In the genomic region with DNA sequence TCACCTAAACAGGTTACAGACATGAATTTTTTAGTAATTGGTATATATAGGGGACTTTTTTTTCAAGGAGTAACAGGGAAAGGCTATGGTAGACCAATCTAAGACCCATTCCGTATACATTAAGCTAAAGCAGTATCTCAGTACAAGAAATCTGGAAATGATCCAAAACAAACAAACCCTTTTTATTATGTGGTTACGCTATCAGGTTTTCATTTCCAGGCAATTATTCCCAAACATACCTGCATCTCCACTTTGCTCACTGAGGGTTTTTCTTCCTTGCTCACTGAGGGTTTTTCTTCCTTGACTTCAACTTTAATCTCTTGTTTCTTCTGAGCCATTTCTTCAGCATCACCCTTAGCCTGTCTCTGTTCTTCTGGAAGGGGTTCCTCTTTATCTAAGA, we compare ENCODE assay signal across 1 cellular context.
TF ChIP-seq lines count a peak whose summit lies in the region.

No MANE protein-coding gene starts in this region.

TF ChIP-seq in HEK293, 187 proteins besides CTCF, POLR2A, EP300 and RAD21 (continued from another document):
- TF ChIP-seq, protein P1, sequence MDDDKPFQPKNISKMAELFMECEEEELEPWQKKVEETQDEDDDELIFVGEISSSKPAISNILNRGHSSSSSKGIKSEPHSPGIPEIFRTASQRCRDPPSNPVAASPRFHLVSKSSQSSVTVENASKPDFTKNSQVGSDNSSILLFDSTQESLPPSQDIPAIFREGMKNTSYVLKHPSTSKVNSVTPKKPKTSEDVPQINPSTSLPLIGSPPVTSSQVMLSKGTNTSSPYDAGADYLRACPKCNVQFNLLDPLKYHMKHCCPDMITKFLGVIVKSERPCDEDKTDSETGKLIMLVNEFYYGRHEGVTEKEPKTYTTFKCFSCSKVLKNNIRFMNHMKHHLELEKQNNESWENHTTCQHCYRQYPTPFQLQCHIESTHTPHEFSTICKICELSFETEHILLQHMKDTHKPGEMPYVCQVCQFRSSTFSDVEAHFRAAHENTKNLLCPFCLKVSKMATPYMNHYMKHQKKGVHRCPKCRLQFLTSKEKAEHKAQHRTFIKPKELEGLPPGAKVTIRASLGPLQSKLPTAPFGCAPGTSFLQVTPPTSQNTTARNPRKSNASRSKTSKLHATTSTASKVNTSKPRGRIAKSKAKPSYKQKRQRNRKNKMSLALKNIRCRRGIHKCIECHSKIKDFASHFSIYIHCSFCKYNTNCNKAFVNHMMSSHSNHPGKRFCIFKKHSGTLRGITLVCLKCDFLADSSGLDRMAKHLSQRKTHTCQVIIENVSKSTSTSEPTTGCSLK (tag by site-specific recombination; IDR thresholded peaks at IDR 0.05) = no peak
- TF ChIP-seq WT1 (tag by site-specific recombination; IDR thresholded peaks at IDR 0.05) = peak; percentile 73
- no peak for TF ChIP-seq ZFP41 (tag by site-specific recombination; IDR thresholded peaks at IDR 0.05; ENCODE audit: borderline replicate concordance)
- TF ChIP-seq GLI2 (tag by site-specific recombination; IDR thresholded peaks at IDR 0.05; ENCODE audit: borderline replicate concordance, low read depth) = no peak
- TF ChIP-seq, protein P2, sequence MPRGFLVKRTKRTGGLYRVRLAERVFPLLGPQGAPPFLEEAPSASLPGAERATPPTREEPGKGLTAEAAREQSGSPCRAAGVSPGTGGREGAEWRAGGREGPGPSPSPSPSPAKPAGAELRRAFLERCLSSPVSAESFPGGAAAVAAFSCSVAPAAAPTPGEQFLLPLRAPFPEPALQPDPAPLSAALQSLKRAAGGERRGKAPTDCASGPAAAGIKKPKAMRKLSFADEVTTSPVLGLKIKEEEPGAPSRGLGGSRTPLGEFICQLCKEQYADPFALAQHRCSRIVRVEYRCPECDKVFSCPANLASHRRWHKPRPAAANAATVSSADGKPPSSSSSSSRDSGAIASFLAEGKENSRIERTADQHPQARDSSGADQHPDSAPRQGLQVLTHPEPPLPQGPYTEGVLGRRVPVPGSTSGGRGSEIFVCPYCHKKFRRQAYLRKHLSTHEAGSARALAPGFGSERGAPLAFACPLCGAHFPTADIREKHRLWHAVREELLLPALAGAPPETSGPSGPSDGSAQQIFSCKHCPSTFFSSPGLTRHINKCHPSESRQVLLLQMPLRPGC (tag by site-specific recombination; IDR thresholded peaks at IDR 0.05) = peak; percentile 94
- TF ChIP-seq, protein P3, sequence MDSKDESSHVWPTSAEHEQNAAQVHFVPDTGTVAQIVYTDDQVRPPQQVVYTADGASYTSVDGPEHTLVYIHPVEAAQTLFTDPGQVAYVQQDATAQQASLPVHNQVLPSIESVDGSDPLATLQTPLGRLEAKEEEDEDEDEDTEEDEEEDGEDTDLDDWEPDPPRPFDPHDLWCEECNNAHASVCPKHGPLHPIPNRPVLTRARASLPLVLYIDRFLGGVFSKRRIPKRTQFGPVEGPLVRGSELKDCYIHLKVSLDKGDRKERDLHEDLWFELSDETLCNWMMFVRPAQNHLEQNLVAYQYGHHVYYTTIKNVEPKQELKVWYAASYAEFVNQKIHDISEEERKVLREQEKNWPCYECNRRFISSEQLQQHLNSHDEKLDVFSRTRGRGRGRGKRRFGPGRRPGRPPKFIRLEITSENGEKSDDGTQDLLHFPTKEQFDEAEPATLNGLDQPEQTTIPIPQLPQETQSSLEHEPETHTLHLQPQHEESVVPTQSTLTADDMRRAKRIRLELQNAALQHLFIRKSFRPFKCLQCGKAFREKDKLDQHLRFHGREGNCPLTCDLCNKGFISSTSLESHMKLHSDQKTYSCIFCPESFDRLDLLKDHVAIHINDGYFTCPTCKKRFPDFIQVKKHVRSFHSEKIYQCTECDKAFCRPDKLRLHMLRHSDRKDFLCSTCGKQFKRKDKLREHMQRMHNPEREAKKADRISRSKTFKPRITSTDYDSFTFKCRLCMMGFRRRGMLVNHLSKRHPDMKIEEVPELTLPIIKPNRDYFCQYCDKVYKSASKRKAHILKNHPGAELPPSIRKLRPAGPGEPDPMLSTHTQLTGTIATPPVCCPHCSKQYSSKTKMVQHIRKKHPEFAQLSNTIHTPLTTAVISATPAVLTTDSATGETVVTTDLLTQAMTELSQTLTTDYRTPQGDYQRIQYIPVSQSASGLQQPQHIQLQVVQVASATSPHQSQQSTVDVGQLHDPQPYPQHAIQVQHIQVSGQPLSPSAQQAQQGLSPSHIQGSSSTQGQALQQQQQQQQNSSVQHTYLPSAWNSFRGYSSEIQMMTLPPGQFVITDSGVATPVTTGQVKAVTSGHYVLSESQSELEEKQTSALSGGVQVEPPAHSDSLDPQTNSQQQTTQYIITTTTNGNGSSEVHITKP (tag by site-specific recombination; IDR thresholded peaks at IDR 0.05) = peak; percentile 41; the same call in 1 of the 2 replicates
- no peak for TF ChIP-seq ZNF16 (tag by site-specific recombination; IDR thresholded peaks at IDR 0.05; ENCODE audit: low read depth)
